ENCODE assay signal across 19 cellular contexts in the genomic region with DNA sequence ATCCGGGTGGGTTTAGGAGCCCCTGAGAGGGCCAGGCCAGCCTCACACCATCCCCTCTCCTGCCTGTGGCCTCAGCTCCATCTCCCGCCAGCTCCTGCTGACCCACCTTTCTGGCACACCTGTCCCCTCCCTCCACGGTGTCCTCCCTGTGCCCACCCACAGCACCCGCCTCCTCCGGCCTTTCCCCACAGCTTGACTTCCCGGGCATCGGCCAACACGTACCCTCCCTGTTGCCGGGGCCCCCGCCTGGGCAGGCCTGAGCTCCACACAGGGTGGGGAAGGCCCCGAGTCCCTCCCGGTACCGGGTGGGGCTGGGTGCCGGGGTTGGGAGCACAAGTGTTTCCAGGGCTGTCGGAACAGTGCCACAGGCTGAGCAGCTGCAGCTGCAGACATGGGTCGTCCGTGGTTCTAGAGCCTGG. TPM values are rescaled to one million over a fixed set of nuclear protein-coding genes. Genes with fewer than 3 reads are reported as not detected.
A peak's percentile ranks its signal among the peaks of the same experiment; 100 is the strongest.
DNase-seq lines count a peak whose midpoint lies in the region; ATAC-seq and TF ChIP-seq lines count a peak whose summit lies in the region.
"Had no signal": no experiment of that assay in that cellular context is flagged by ENCODE, and none has a peak within 500 bp of the region (broad histone marks: within the 10 kb centered on the region; RNA-seq: fewer than 3 reads in every experiment).

No MANE protein-coding gene starts in this region.

- no peak for TF ChIP-seq POLR2A in suprapubic skin (IDR thresholded peaks at IDR 0.05)

- no peak overlapping the region for H2BK12ac ChIP-seq in trophoblast cell (ENCODE audit: low read length)

- H2BK5ac ChIP-seq in trophoblast cell (ENCODE audit: low read depth, low read length, poor library complexity), result no peak overlapping the region

- peaks cover 0 to under 1% of the 10 kb centered on the region in 2 donors for H3K4me1 Mint-ChIP-seq in immature natural killer cell
- H3K4me1 Mint-ChIP-seq: CD14-positive monocyte had no signal

- intact Hi-C loops in left ventricle myocardium superior (cut with micrococcal nuclease), result no loop called here
- intact Hi-C loops in Right ventricle myocardium inferior (cut with DNase I), result no loop called here

- H3K4me2 ChIP-seq in trophoblast cell (ENCODE audit: low read length), result no peak overlapping the region

- H2AFZ ChIP-seq in trophoblast cell (ENCODE audit: insufficient read depth, low read length, poor library complexity), result no peak overlapping the region

- no peak overlapping the region for H3K9ac ChIP-seq in trophoblast cell (ENCODE audit: low read length)

- H3K27me3 ChIP-seq in trophoblast cell (ENCODE audit: insufficient read depth, low read length) (peaks cover 5% of the 10 kb centered on the region), suprapubic skin (peaks cover 7% of the 10 kb centered on the region)

- H3K36me3 ChIP-seq in trophoblast cell (ENCODE audit: control insufficient read depth in 1 of 2, insufficient read depth in 2 of 2, low read length in 2 of 2) (peaks cover 8 to 11% of the 10 kb centered on the region in 2 experiments), suprapubic skin (peaks cover 3% of the 10 kb centered on the region)

- H3K18ac ChIP-seq in trophoblast cell (ENCODE audit: low read length), result peak overlapping the region; percentile 24

- no peak for TF ChIP-seq CTCF in suprapubic skin (IDR thresholded peaks at IDR 0.05)

- peak; percentile 31 for DNase-seq in left ventricle myocardium superior
- no peak for DNase-seq in Right ventricle myocardium inferior (ENCODE audit: missing footprints)
- DNase-seq in trophoblast cell, result no peak
- no peak for DNase-seq in suprapubic skin (ENCODE audit: low spot score in 2 of 2)
- DNase-seq in immature natural killer cell, result no peak
- DNase-seq in activated CD4-positive, alpha-beta T cell treated with anti-CD3 and anti-CD28 coated beads for 48 hours, result no peak
- DNase-seq: COR-L47, DMS153, H7, Karpas-422, MM.1S, NCI-H1105, NCI-H1694 treated with DMSO at 0.1 percent for 48 hours, NCI-H2171, NCI-H774 had no signal

- peaks cover 3 to 6% (median 4%) of the 10 kb centered on the region in 3 donors for H3K27me3 Mint-ChIP-seq in immature natural killer cell (ENCODE audit: low read depth in 3 of 3)

- H2AK5ac ChIP-seq in trophoblast cell (ENCODE audit: low read length), result no peak overlapping the region

- ATAC-seq in left ventricle myocardium superior, result no peak
- ATAC-seq in Right ventricle myocardium inferior, result no peak
- peak; percentile 51 for ATAC-seq in esophagus mucosa
- ATAC-seq in HG02588 (IDR thresholded peaks at IDR 0.05; ENCODE audit: unreplicated experiment), result no peak
- ATAC-seq: Panc1 had no signal

- no peak overlapping the region for H2BK120ac ChIP-seq in trophoblast cell (ENCODE audit: insufficient read depth, low read length, poor library complexity)

- no peak overlapping the region for H4K91ac ChIP-seq in trophoblast cell (ENCODE audit: low read depth, low read length)

- H3K9me3 Mint-ChIP-seq in immature natural killer cell, result no peaks in the 10 kb centered on the region

- H4K12ac ChIP-seq in trophoblast cell (ENCODE audit: low read depth, low read length), result no peak overlapping the region

- no peak for TF ChIP-seq EP300 in suprapubic skin (IDR thresholded peaks at IDR 0.05)

- H3K4me3 Mint-ChIP-seq in immature natural killer cell, result no peak overlapping the region
- H3K4me3 Mint-ChIP-seq: CD14-positive monocyte had no signal

- H3K79me2 ChIP-seq in trophoblast cell (ENCODE audit: control insufficient read depth, insufficient read depth, low read length, poor library complexity), result no peaks in the 10 kb centered on the region

- H3K4me3 ChIP-seq in trophoblast cell (ENCODE audit: low read depth, low read length), result no peak overlapping the region
- no peak overlapping the region for H3K4me3 ChIP-seq in suprapubic skin

- H3K27ac ChIP-seq in trophoblast cell (ENCODE audit: low read depth, low read length) (no peak overlapping the region), suprapubic skin (peak overlapping the region; percentile 63)

- H4K8ac ChIP-seq in trophoblast cell (ENCODE audit: low read depth, low read length), result no peak overlapping the region

- no peak overlapping the region for H3K23ac ChIP-seq in trophoblast cell (ENCODE audit: low read length)

- no peak overlapping the region for H3K14ac ChIP-seq in trophoblast cell (ENCODE audit: low read length)

- H3K36me3 Mint-ChIP-seq in immature natural killer cell, result no peaks in the 10 kb centered on the region

- H3K9me3 ChIP-seq in trophoblast cell (ENCODE audit: insufficient read depth, low read depth, low read length) (peaks cover 2% of the 10 kb centered on the region), suprapubic skin (no peaks in the 10 kb centered on the region)

- no peak overlapping the region for H3K27ac Mint-ChIP-seq in immature natural killer cell
- H3K27ac Mint-ChIP-seq: CD14-positive monocyte had no signal

- H3K4ac ChIP-seq in trophoblast cell (ENCODE audit: low read depth, low read length), result no peak overlapping the region

- H3K79me1 ChIP-seq in trophoblast cell (ENCODE audit: low read length), result no peaks in the 10 kb centered on the region

- no CpG with 5 or more reads among the region's 17 CpGs for WGBS in trophoblast cell (ENCODE audit: extremely low coverage, insufficient coverage, insufficient read length)
- WGBS in suprapubic skin, result 47% methylated on average over 15 of the region's 17 CpGs

- H3K4me1 ChIP-seq in trophoblast cell (ENCODE audit: control insufficient read depth in 1 of 2, insufficient read depth in 2 of 2, low read length in 2 of 2) (peaks cover under 1 to 2% of the 10 kb centered on the region in 2 experiments), suprapubic skin (peaks cover 80% of the 10 kb centered on the region)

RNA-seq across cellular contexts. Expression of a gene that starts 6.5 kb away (rescaled TPM):
- total RNA-seq in left ventricle myocardium superior (177 TPM), Right ventricle myocardium inferior (182 TPM), esophagus mucosa (101 TPM), suprapubic skin (100 to 1,000 TPM; 130 to 164 (median 145) TPM)
- 114 and 122 TPM in 2 replicates for polyA plus RNA-seq in trophoblast cell (2013)
- polyA plus RNA-seq in immature natural killer cell, result not detected
- polyA plus RNA-seq: CD14-positive monocyte had no signal
